1 cellular context compared by ENCODE assay signal in the genomic region with DNA sequence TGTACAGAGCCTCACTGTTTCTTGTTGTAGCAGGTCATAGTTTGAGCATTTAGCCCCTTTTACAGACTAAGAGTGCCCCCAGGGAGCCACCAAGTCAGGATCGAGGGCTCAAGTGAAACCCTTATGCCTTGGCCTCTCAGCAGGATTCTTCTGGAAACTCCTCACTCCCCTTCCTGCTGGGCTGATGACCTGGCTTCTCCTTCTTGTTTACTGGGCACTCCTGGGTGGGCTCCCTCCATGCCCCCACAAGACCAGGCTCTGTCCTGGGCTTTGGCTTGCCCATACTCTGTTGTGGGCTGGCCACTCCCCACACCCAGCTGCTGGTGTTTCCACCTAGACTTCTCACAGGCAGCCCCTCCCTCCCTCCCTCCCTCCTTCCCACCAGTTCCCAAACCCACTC.
A peak's percentile ranks its signal among the peaks of the same experiment; 100 is the strongest.
TF ChIP-seq lines count a peak whose summit lies in the region.

No MANE protein-coding gene starts in this region.

TF ChIP-seq in K562, 482 proteins besides CTCF, POLR2A, EP300 and RAD21 (continued from another document and continues in another):
- TF ChIP-seq RFX7 (CRISPR knock-in tag; IDR thresholded peaks at IDR 0.05) (no peak), BRCA1 (IDR thresholded peaks at IDR 0.05) (no peak), BRCA1 (CRISPR knock-in tag; IDR thresholded peaks at IDR 0.05) (0 out of 2 replicates have a peak, but pooled peaks have one; percentile 65), ZNF696 (CRISPR knock-in tag; conservative IDR thresholded peaks at IDR 0.05) (no peak), CC2D1A (IDR thresholded peaks at IDR 0.05) (no peak), ARID1B (IDR thresholded peaks at IDR 0.05) (no peak), PCBP2 (IDR thresholded peaks at IDR 0.05; ENCODE audit: low read depth, low read length, poor library complexity, severe bottlenecking) (no peak), GTF2E2 (tag; IDR thresholded peaks at IDR 0.05) (no peak), ELF2 (CRISPR knock-in tag; IDR thresholded peaks at IDR 0.05) (no peak), ZNF174 (CRISPR knock-in tag; IDR thresholded peaks at IDR 0.05) (no peak), CSDE1 (IDR thresholded peaks at IDR 0.05) (no peak), NFE2L1 (tag; IDR thresholded peaks at IDR 0.05; ENCODE audit: borderline replicate concordance, low read depth) (no peak), ETS2 (tag; IDR thresholded peaks at IDR 0.05; ENCODE audit: borderline replicate concordance, poor library complexity, severe bottlenecking) (no peak), SIN3A (IDR thresholded peaks at IDR 0.05; ENCODE audit: borderline replicate concordance in 2 of 2, control insufficient read depth in 1 of 2, low read depth in 2 of 2, low read length in 2 of 2) (0 out of 4 replicates have a peak, but pooled peaks of 1 of the 2 experiments have one; percentile 4), MEIS2 (IDR thresholded peaks at IDR 0.05; ENCODE audit: partially characterized antibody) (no peak), SOX6 (IDR thresholded peaks at IDR 0.05) (no peak), POLR2AphosphoS5 (IDR thresholded peaks at IDR 0.05; ENCODE audit: control insufficient read depth, insufficient read depth, low read depth, low read length) (no peak), SAFB (IDR thresholded peaks at IDR 0.05; ENCODE audit: borderline replicate concordance, low read depth, low read length) (no peak), PTRF (tag; IDR thresholded peaks at IDR 0.05) (no peak), MYNN (IDR thresholded peaks at IDR 0.05) (no peak), MYNN (CRISPR knock-in tag; IDR thresholded peaks at IDR 0.05) (no peak)
- TF ChIP-seq, protein P1, sequence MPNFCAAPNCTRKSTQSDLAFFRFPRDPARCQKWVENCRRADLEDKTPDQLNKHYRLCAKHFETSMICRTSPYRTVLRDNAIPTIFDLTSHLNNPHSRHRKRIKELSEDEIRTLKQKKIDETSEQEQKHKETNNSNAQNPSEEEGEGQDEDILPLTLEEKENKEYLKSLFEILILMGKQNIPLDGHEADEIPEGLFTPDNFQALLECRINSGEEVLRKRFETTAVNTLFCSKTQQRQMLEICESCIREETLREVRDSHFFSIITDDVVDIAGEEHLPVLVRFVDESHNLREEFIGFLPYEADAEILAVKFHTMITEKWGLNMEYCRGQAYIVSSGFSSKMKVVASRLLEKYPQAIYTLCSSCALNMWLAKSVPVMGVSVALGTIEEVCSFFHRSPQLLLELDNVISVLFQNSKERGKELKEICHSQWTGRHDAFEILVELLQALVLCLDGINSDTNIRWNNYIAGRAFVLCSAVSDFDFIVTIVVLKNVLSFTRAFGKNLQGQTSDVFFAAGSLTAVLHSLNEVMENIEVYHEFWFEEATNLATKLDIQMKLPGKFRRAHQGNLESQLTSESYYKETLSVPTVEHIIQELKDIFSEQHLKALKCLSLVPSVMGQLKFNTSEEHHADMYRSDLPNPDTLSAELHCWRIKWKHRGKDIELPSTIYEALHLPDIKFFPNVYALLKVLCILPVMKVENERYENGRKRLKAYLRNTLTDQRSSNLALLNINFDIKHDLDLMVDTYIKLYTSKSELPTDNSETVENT (CRISPR knock-in tag; IDR thresholded peaks at IDR 0.05) = 0 out of 2 replicates have a peak, but pooled peaks have one; percentile 52
- TF ChIP-seq, protein P2, sequence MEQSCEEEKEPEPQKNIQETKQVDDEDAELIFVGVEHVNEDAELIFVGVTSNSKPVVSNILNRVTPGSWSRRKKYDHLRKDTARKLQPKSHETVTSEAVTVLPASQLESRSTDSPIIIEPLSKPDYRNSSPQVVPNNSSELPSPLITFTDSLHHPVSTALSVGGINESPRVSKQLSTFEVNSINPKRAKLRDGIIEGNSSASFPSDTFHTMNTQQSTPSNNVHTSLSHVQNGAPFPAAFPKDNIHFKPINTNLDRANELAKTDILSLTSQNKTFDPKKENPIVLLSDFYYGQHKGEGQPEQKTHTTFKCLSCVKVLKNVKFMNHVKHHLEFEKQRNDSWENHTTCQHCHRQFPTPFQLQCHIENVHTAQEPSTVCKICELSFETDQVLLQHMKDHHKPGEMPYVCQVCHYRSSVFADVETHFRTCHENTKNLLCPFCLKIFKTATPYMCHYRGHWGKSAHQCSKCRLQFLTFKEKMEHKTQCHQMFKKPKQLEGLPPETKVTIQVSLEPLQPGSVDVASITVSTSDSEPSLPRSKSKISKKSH (CRISPR knock-in tag; IDR thresholded peaks at IDR 0.05) = peak; percentile 70; the same call in 1 of the 2 replicates
- TF ChIP-seq, protein P3, sequence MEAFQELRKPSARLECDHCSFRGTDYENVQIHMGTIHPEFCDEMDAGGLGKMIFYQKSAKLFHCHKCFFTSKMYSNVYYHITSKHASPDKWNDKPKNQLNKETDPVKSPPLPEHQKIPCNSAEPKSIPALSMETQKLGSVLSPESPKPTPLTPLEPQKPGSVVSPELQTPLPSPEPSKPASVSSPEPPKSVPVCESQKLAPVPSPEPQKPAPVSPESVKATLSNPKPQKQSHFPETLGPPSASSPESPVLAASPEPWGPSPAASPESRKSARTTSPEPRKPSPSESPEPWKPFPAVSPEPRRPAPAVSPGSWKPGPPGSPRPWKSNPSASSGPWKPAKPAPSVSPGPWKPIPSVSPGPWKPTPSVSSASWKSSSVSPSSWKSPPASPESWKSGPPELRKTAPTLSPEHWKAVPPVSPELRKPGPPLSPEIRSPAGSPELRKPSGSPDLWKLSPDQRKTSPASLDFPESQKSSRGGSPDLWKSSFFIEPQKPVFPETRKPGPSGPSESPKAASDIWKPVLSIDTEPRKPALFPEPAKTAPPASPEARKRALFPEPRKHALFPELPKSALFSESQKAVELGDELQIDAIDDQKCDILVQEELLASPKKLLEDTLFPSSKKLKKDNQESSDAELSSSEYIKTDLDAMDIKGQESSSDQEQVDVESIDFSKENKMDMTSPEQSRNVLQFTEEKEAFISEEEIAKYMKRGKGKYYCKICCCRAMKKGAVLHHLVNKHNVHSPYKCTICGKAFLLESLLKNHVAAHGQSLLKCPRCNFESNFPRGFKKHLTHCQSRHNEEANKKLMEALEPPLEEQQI (IDR thresholded peaks at IDR 0.05) = no peak
- TF ChIP-seq, protein P4, sequence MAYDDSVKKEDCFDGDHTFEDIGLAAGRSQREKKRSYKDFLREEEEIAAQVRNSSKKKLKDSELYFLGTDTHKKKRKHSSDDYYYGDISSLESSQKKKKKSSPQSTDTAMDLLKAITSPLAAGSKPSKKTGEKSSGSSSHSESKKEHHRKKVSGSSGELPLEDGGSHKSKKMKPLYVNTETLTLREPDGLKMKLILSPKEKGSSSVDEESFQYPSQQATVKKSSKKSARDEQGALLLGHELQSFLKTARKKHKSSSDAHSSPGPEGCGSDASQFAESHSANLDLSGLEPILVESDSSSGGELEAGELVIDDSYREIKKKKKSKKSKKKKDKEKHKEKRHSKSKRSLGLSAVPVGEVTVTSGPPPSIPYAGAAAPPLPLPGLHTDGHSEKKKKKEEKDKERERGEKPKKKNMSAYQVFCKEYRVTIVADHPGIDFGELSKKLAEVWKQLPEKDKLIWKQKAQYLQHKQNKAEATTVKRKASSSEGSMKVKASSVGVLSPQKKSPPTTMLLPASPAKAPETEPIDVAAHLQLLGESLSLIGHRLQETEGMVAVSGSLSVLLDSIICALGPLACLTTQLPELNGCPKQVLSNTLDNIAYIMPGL (CRISPR knock-in tag; IDR thresholded peaks at IDR 0.05) = 0 out of 2 replicates have a peak, but pooled peaks have one; percentile 46
- TF ChIP-seq, protein P5, sequence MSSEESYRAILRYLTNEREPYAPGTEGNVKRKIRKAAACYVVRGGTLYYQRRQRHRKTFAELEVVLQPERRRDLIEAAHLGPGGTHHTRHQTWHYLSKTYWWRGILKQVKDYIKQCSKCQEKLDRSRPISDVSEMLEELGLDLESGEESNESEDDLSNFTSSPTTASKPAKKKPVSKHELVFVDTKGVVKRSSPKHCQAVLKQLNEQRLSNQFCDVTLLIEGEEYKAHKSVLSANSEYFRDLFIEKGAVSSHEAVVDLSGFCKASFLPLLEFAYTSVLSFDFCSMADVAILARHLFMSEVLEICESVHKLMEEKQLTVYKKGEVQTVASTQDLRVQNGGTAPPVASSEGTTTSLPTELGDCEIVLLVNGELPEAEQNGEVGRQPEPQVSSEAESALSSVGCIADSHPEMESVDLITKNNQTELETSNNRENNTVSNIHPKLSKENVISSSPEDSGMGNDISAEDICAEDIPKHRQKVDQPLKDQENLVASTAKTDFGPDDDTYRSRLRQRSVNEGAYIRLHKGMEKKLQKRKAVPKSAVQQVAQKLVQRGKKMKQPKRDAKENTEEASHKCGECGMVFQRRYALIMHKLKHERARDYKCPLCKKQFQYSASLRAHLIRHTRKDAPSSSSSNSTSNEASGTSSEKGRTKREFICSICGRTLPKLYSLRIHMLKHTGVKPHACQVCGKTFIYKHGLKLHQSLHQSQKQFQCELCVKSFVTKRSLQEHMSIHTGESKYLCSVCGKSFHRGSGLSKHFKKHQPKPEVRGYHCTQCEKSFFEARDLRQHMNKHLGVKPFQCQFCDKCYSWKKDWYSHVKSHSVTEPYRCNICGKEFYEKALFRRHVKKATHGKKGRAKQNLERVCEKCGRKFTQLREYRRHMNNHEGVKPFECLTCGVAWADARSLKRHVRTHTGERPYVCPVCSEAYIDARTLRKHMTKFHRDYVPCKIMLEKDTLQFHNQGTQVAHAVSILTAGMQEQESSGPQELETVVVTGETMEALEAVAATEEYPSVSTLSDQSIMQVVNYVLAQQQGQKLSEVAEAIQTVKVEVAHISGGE (CRISPR knock-in tag; IDR thresholded peaks at IDR 0.05) = no peak
- TF ChIP-seq, protein P6, sequence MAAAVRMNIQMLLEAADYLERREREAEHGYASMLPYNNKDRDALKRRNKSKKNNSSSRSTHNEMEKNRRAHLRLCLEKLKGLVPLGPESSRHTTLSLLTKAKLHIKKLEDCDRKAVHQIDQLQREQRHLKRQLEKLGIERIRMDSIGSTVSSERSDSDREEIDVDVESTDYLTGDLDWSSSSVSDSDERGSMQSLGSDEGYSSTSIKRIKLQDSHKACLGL (CRISPR knock-in tag; IDR thresholded peaks at IDR 0.05; ENCODE audit: borderline replicate concordance, poor library complexity, severe bottlenecking) = no peak
- TF ChIP-seq, protein P7, sequence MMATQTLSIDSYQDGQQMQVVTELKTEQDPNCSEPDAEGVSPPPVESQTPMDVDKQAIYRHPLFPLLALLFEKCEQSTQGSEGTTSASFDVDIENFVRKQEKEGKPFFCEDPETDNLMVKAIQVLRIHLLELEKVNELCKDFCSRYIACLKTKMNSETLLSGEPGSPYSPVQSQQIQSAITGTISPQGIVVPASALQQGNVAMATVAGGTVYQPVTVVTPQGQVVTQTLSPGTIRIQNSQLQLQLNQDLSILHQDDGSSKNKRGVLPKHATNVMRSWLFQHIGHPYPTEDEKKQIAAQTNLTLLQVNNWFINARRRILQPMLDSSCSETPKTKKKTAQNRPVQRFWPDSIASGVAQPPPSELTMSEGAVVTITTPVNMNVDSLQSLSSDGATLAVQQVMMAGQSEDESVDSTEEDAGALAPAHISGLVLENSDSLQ (IDR thresholded peaks at IDR 0.05) = no peak
- TF ChIP-seq, protein P8, sequence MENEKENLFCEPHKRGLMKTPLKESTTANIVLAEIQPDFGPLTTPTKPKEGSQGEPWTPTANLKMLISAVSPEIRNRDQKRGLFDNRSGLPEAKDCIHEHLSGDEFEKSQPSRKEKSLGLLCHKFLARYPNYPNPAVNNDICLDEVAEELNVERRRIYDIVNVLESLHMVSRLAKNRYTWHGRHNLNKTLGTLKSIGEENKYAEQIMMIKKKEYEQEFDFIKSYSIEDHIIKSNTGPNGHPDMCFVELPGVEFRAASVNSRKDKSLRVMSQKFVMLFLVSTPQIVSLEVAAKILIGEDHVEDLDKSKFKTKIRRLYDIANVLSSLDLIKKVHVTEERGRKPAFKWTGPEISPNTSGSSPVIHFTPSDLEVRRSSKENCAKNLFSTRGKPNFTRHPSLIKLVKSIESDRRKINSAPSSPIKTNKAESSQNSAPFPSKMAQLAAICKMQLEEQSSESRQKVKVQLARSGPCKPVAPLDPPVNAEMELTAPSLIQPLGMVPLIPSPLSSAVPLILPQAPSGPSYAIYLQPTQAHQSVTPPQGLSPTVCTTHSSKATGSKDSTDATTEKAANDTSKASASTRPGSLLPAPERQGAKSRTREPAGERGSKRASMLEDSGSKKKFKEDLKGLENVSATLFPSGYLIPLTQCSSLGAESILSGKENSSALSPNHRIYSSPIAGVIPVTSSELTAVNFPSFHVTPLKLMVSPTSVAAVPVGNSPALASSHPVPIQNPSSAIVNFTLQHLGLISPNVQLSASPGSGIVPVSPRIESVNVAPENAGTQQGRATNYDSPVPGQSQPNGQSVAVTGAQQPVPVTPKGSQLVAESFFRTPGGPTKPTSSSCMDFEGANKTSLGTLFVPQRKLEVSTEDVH (IDR thresholded peaks at IDR 0.05; ENCODE audit: low read depth, partially characterized antibody) = no peak
- TF ChIP-seq, protein P9, sequence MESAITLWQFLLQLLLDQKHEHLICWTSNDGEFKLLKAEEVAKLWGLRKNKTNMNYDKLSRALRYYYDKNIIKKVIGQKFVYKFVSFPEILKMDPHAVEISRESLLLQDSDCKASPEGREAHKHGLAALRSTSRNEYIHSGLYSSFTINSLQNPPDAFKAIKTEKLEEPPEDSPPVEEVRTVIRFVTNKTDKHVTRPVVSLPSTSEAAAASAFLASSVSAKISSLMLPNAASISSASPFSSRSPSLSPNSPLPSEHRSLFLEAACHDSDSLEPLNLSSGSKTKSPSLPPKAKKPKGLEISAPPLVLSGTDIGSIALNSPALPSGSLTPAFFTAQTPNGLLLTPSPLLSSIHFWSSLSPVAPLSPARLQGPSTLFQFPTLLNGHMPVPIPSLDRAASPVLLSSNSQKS (CRISPR knock-in tag; IDR thresholded peaks at IDR 0.05) = no peak
- TF ChIP-seq, protein P10, sequence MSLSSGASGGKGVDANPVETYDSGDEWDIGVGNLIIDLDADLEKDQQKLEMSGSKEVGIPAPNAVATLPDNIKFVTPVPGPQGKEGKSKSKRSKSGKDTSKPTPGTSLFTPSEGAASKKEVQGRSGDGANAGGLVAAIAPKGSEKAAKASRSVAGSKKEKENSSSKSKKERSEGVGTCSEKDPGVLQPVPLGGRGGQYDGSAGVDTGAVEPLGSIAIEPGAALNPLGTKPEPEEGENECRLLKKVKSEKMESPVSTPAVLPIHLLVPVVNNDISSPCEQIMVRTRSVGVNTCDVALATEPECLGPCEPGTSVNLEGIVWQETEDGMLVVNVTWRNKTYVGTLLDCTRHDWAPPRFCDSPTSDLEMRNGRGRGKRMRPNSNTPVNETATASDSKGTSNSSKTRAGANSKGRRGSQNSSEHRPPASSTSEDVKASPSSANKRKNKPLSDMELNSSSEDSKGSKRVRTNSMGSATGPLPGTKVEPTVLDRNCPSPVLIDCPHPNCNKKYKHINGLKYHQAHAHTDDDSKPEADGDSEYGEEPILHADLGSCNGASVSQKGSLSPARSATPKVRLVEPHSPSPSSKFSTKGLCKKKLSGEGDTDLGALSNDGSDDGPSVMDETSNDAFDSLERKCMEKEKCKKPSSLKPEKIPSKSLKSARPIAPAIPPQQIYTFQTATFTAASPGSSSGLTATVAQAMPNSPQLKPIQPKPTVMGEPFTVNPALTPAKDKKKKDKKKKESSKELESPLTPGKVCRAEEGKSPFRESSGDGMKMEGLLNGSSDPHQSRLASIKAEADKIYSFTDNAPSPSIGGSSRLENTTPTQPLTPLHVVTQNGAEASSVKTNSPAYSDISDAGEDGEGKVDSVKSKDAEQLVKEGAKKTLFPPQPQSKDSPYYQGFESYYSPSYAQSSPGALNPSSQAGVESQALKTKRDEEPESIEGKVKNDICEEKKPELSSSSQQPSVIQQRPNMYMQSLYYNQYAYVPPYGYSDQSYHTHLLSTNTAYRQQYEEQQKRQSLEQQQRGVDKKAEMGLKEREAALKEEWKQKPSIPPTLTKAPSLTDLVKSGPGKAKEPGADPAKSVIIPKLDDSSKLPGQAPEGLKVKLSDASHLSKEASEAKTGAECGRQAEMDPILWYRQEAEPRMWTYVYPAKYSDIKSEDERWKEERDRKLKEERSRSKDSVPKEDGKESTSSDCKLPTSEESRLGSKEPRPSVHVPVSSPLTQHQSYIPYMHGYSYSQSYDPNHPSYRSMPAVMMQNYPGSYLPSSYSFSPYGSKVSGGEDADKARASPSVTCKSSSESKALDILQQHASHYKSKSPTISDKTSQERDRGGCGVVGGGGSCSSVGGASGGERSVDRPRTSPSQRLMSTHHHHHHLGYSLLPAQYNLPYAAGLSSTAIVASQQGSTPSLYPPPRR (CRISPR knock-in tag; IDR thresholded peaks at IDR 0.05; ENCODE audit: borderline replicate concordance) = no peak
